Comparison of ENCODE assay signal across 8 cellular contexts in genomic region chr6:125957845-125958244, GRCh38. TPM values are rescaled to one million over a fixed set of nuclear protein-coding genes. Genes with fewer than 3 reads are reported as not detected.
DNase-seq lines count a peak whose midpoint lies in the region; ATAC-seq and TF ChIP-seq lines count a peak whose summit lies in the region.

No MANE protein-coding gene starts in this region.

- H3K27ac ChIP-seq in PC-9, result peak overlapping the region; percentile 80

- peaks cover 7% of the 10 kb centered on the region; the same call in 1 of the 2 replicates for H3F3A ChIP-seq in PC-9 (ENCODE audit: insufficient read depth, low read depth)

- peaks cover 21% of the 10 kb centered on the region for H3K4me1 ChIP-seq in PC-9 (replicated peaks; ENCODE audit: insufficient read depth)

- H3K9me3 ChIP-seq in PC-9 (ENCODE audit: insufficient read depth, low read depth), result no peaks in the 10 kb centered on the region

- ATAC-seq in GM21619 (IDR thresholded peaks at IDR 0.05; ENCODE audit: unreplicated experiment) (no peak), HG02678 (IDR thresholded peaks at IDR 0.05; ENCODE audit: unreplicated experiment) (no peak)

- DNase-seq in DMS53 (lab: John Stamatoyannopoulos, UW) (peak; percentile 3), DMS53 treated with DMSO at 0.1 percent for 48 hours (lab: John Stamatoyannopoulos, UW; ENCODE audit: unreplicated experiment) (no peak), PC-9 (peak in 1 of 2 experiments; percentile 79), fibroblast of peridontal ligament (ENCODE audit: extremely low read depth) (peak; percentile 86), putamen (ENCODE audit: low spot score) (peak; percentile 61), DMS153 treated with DMSO at 0.1 percent for 48 hours (lab: John Stamatoyannopoulos, UW; ENCODE audit: unreplicated experiment) (no peak)

- no peak for TF ChIP-seq CTCF in PC-9 (conservative IDR thresholded peaks at IDR 0.05)

- TSS peak; percentile 51 for BruUV-seq in PC-9 (replicated peaks; lab: Mats Ljungman, UMichigan)

- intact Hi-C loops in PC-9 (cut with micrococcal nuclease; ENCODE audit: unreplicated experiment), result loop anchor here (2.0 kb wide), 2 partner anchors 39 to 85 kb away; no protein-coding TSS in a partner anchor

- H2AFZ ChIP-seq in PC-9, result peak overlapping the region; percentile 98

- peaks cover 32% of the 10 kb centered on the region for H3K79me2 ChIP-seq in PC-9 (ENCODE audit: low read depth)

- peak overlapping the region; percentile 92 for H3K4me3 ChIP-seq in PC-9

- CTCF ChIA-PET in PC-9 (lab: Charles Lee), result interaction anchor here (0.6 to 1.4 kb wide), 2 partner anchors 39 to 168 kb away, joined by 3 to 12 read pairs; partner anchors contain the start of gene NCOA7

- no peaks in the 10 kb centered on the region for H3K27me3 ChIP-seq in PC-9 (ENCODE audit: insufficient read depth, low read depth)

- H4K20me1 ChIP-seq in PC-9 (ENCODE audit: insufficient read depth), result no peaks in the 10 kb centered on the region

- H3K9me2 ChIP-seq in PC-9 (ENCODE audit: insufficient read depth), result no peaks in the 10 kb centered on the region

- peak overlapping the region; percentile 99 for H3K4me2 ChIP-seq in PC-9

- POLR2A ChIA-PET in PC-9 (lab: Charles Lee; ENCODE audit: unreplicated experiment), result interaction anchor here (0.5 to 1.0 kb wide), 7 partner anchors 21 to 178 kb away, joined by 3 to 9 read pairs (median 4); partner anchors contain the start of gene NCOA7

- H3K36me3 ChIP-seq in PC-9 (ENCODE audit: low read depth), result 0 out of 2 replicates have a peak, but pooled peaks cover 3% of the 10 kb centered on the region

RNA-seq across cellular contexts. Expression of gene HINT3, which starts 1.3 kb away (rescaled TPM):
- 13.6 and 14.4 TPM in 2 replicates for total RNA-seq in PC-9 (2021)

RNA-seq across cellular contexts. Expression of gene TRMT11, which starts 28.5 kb away (rescaled TPM):
- total RNA-seq in PC-9 (2021), result 24.2 and 26.0 TPM in 2 replicates

Comparison
In these comparisons a context has a peak if more than half of its experiments do, and no peak if none do; other contexts are left out.
1. DNase-seq: peak in DMS53 (single experiment), fibroblast of peridontal ligament (single experiment) and putamen (single experiment); none in DMS53 treated with DMSO at 0.1 percent for 48 hours (single experiment) and DMS153 treated with DMSO at 0.1 percent for 48 hours (single experiment).